Comparison of ENCODE assay signal across 15 cellular contexts in genomic region chr13:106525865-106526264, GRCh38.
"Had no signal": no experiment of that assay in that cellular context is flagged by ENCODE, and none has a peak within 500 bp of the region (broad histone marks: within the 10 kb centered on the region; RNA-seq: fewer than 3 reads in every experiment).

No MANE protein-coding gene starts in this region.

- H3K36me3 Mint-ChIP-seq: activated naive CD4-positive, alpha-beta T cell treated with anti-CD3 and anti-CD28 coated beads, Interleukin-2, amount 10 ng/mL, durations not matched to agents 7 days and 5 days; naive thymus-derived CD8-positive, alpha-beta T cell had no signal

- H3K9me3 ChIP-seq: heart left ventricle, psoas muscle, right lobe of liver, spleen had no signal

- DNase-seq: activated CD4-positive, alpha-beta T cell treated with anti-CD3 and anti-CD28 coated beads, Interleukin-2, amount 50 U/mL, for 1 hour; activated naive CD4-positive, alpha-beta T cell treated with anti-CD3 and anti-CD28 coated beads, Interleukin-2, amount 10 ng/mL, durations not matched to agents 7 days and 5 days; heart left ventricle; left ventricle myocardium superior; naive thymus-derived CD8-positive, alpha-beta T cell; nucleus accumbens; psoas muscle; right lobe of liver; spleen; stimulated activated CD4-positive, alpha-beta T cell treated with anti-CD3 and anti-CD28 coated beads, Interleukin-1b, Interleukin-23, amount 100 ng/mL, for 48 hours; stimulated activated naive CD4-positive, alpha-beta T cell; substantia nigra had no signal

- H3K27me3 ChIP-seq: right lobe of liver had no signal

- H3K27ac ChIP-seq: heart left ventricle, psoas muscle, right lobe of liver, spleen had no signal

- ATAC-seq: heart left ventricle; left ventricle myocardium superior; naive thymus-derived CD8-positive, alpha-beta T cell; psoas muscle; right lobe of liver had no signal

- H3K4me3 Mint-ChIP-seq: activated naive CD4-positive, alpha-beta T cell treated with anti-CD3 and anti-CD28 coated beads, Interleukin-2, amount 10 ng/mL, durations not matched to agents 7 days and 5 days; central memory CD8-positive, alpha-beta T cell; dendritic cell treated with granulocyte-macrophage colony-stimulating factor and Interleukin-4, amounts not matched to agents 40 ng/mL and 50 ng/mL, for 4 days; naive thymus-derived CD8-positive, alpha-beta T cell had no signal

- H3K9me3 Mint-ChIP-seq: activated naive CD4-positive, alpha-beta T cell treated with anti-CD3 and anti-CD28 coated beads, Interleukin-2, amount 10 ng/mL, durations not matched to agents 7 days and 5 days; activated T-helper 2 cell treated with anti-CD3 and anti-CD28 coated beads, Interferon-gamma antibody, Interleukin-2, Interleukin-4, amounts not matched to agents 10 μg/mL and 5 μg/mL and 100 μg/mL, durations not matched to agents 14 hours and 24 hours and 36 hours; central memory CD8-positive, alpha-beta T cell; dendritic cell treated with granulocyte-macrophage colony-stimulating factor and Interleukin-4, amounts not matched to agents 40 ng/mL and 50 ng/mL, for 4 days; naive thymus-derived CD8-positive, alpha-beta T cell had no signal

- H3K36me3 ChIP-seq: heart left ventricle, right lobe of liver, spleen had no signal

- H3K27ac Mint-ChIP-seq: activated naive CD4-positive, alpha-beta T cell treated with anti-CD3 and anti-CD28 coated beads, Interleukin-2, amount 10 ng/mL, durations not matched to agents 7 days and 5 days; activated T-helper 2 cell treated with anti-CD3 and anti-CD28 coated beads, Interferon-gamma antibody, Interleukin-2, Interleukin-4, amounts not matched to agents 10 μg/mL and 5 μg/mL and 100 μg/mL, durations not matched to agents 14 hours and 24 hours and 36 hours; dendritic cell treated with granulocyte-macrophage colony-stimulating factor and Interleukin-4, amounts not matched to agents 40 ng/mL and 50 ng/mL, for 4 days; naive thymus-derived CD8-positive, alpha-beta T cell had no signal

- H3K4me1 ChIP-seq: right lobe of liver had no signal

- H3K4me3 ChIP-seq: psoas muscle, right lobe of liver, spleen had no signal

- H3K4me1 Mint-ChIP-seq: activated naive CD4-positive, alpha-beta T cell treated with anti-CD3 and anti-CD28 coated beads, Interleukin-2, amount 10 ng/mL, durations not matched to agents 7 days and 5 days; central memory CD8-positive, alpha-beta T cell; naive thymus-derived CD8-positive, alpha-beta T cell had no signal
